Comparison of ENCODE assay signal across 9 cellular contexts in the genomic region with DNA sequence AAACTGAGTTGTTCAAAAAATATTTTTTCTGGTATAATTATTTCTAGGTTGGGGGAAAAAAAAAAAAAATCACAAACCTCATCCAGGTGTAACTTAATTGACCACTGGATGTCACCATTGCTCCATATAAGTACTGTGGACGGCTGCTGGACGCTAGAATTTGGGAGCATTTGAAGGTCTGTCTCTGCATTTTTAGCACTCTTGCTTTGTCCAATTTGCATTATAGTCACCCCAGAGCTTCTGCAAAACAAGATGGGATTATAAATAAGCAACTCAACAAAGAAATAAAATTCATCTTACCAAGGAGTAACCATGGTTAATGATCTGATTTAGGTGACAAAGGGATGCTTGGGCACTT.
DNase-seq lines count a peak whose midpoint lies in the region; ATAC-seq, FAIRE-seq and TF ChIP-seq lines count a peak whose summit lies in the region.
"Had no signal": no experiment of that assay in that cellular context is flagged by ENCODE, and none has a peak within 500 bp of the region (broad histone marks: within the 10 kb centered on the region; RNA-seq: fewer than 3 reads in every experiment).

No MANE protein-coding gene starts in this region.

- H2AFZ ChIP-seq in MM.1S (ENCODE audit: low read length) (no peak overlapping the region), K562 (ENCODE audit: low read depth, low read length) (no peak overlapping the region)

- POLR2A ChIA-PET in K562 (lab: Yijun Ruan, JAX), result no interaction called here

- no TSS peak for BruUV-seq in K562 (replicated peaks; lab: Mats Ljungman, UMichigan)

- in situ Hi-C loops in K562 (cut with MboI), result no loop called here

- H3F3A ChIP-seq in DOHH2 (ENCODE audit: control insufficient read depth, insufficient read depth), result no peaks in the 10 kb centered on the region
- H3F3A ChIP-seq in MM.1S (ENCODE audit: insufficient read depth, low read length), result no peaks in the 10 kb centered on the region

- H4K5ac ChIP-seq in mesendoderm (ENCODE audit: low read length), result no peak overlapping the region

- peak; percentile 68 for ATAC-seq in K562
- no peak for ATAC-seq in HG03520 (IDR thresholded peaks at IDR 0.05; ENCODE audit: unreplicated experiment)

- H3K4me2 ChIP-seq in DOHH2 (ENCODE audit: low read length) (no peak overlapping the region), MM.1S (ENCODE audit: low read depth, low read length) (no peak overlapping the region), K562 (ENCODE audit: insufficient read depth, low read length) (no peak overlapping the region), mesendoderm (ENCODE audit: low read length) (no peak overlapping the region)

- H3K56ac ChIP-seq in mesendoderm (ENCODE audit: low read length), result no peak overlapping the region

- no peak for TF ChIP-seq EP300 in K562 (IDR thresholded peaks at IDR 0.05; ENCODE audit: low read length)

- intact Hi-C loops in K562 (cut with micrococcal nuclease), result loop anchor here (1.0 to 10.0 kb wide), 3 partner anchors 61 to 1351 kb away; no protein-coding TSS in a partner anchor

- peak; percentile 76 for FAIRE-seq in K562 (lab: Jason Lieb, UNC)
- FAIRE-seq: endometrium had no signal

- H2AK5ac ChIP-seq in mesendoderm (ENCODE audit: low read length), result no peak overlapping the region

- no peaks in the 10 kb centered on the region for H3K79me2 ChIP-seq in DOHH2 (ENCODE audit: control insufficient read depth, low read length)
- no peaks in the 10 kb centered on the region for H3K79me2 ChIP-seq in MM.1S (ENCODE audit: low read length)
- no peaks in the 10 kb centered on the region for H3K79me2 ChIP-seq in K562 (ENCODE audit: control insufficient read depth, insufficient read depth, low read length)
- H3K79me2 ChIP-seq in mesendoderm (ENCODE audit: control insufficient read depth, insufficient read depth, low read length), result no peaks in the 10 kb centered on the region

- peak; percentile 10 for DNase-seq in MM.1S
- peak; percentile 40 to 49 (median 44) for DNase-seq in K562 (ENCODE audit: extremely low read depth in 1 of 4, low spot score in 3 of 4)
- peak; percentile 43 for DNase-seq in mesendoderm
- DNase-seq in HuH-7.5 (ENCODE audit: low spot score), result no peak
- no peak for DNase-seq in activated naive CD4-positive, alpha-beta T cell (lab: John Stamatoyannopoulos, UW)
- no peak for DNase-seq in NCI-H128 (lab: John Stamatoyannopoulos, UW; ENCODE audit: unreplicated experiment)

- no peak overlapping the region for H2BK120ac ChIP-seq in mesendoderm (ENCODE audit: low read depth, low read length)

- H3K36me3 ChIP-seq in DOHH2 (ENCODE audit: control insufficient read depth, low read length), result no peaks in the 10 kb centered on the region
- no peaks in the 10 kb centered on the region for H3K36me3 ChIP-seq in MM.1S (replicated peaks; ENCODE audit: insufficient read depth, low read length)
- H3K36me3 ChIP-seq in K562 (ENCODE audit: control insufficient read depth, insufficient read depth, low read length), result no peaks in the 10 kb centered on the region
- no peaks in the 10 kb centered on the region for H3K36me3 ChIP-seq in mesendoderm (ENCODE audit: control insufficient read depth, insufficient read depth, low read length)

- CTCF ChIA-PET in K562 (lab: Yijun Ruan, JAX; ENCODE audit: low intra/inter-chr PET ratio), result interaction anchor here (0.7 to 1.0 kb wide), 2 partner anchors 16 to 183 kb away, joined by 4 to 5 read pairs; no protein-coding TSS in a partner anchor

- H3K9me1 ChIP-seq in K562 (ENCODE audit: control insufficient read depth, insufficient read depth, low read length), result no peaks in the 10 kb centered on the region

- no peaks in the 10 kb centered on the region for H3K79me1 ChIP-seq in mesendoderm (ENCODE audit: low read length)

- no peak overlapping the region for H4K8ac ChIP-seq in mesendoderm (ENCODE audit: low read depth, low read length)

- no peak overlapping the region for H3K4me3 ChIP-seq in DOHH2 (ENCODE audit: low read length)
- H3K4me3 ChIP-seq in MM.1S (ENCODE audit: low read length), result no peak overlapping the region
- no peak overlapping the region for H3K4me3 ChIP-seq in K562
- no peak overlapping the region for H3K4me3 ChIP-seq in mesendoderm (ENCODE audit: low read length)

- no peak for TF ChIP-seq POLR2A in K562 (conservative IDR thresholded peaks at IDR 0.05)

- H3K9me2 ChIP-seq in DOHH2 (replicated peaks; ENCODE audit: control insufficient read depth, low read length) (no peaks in the 10 kb centered on the region), MM.1S (replicated peaks; ENCODE audit: insufficient read depth, low read length) (no peaks in the 10 kb centered on the region)

- TF ChIP-seq CTCF in DOHH2 (IDR thresholded peaks at IDR 0.05; ENCODE audit: low read depth, low read length, poor library complexity, severe bottlenecking) (peak; percentile 25), MM.1S (IDR thresholded peaks at IDR 0.05; ENCODE audit: low read length) (peak; percentile 48), K562 (IDR thresholded peaks at IDR 0.05 in 2 of 3, conservative IDR thresholded peaks at IDR 0.05 in 1 of 3; ENCODE audit: insufficient read depth in 2 of 3, low read depth in 1 of 3, low read length in 3 of 3) (peak; percentile 39 to 62 (median 51); a peak in 4 of 6 replicates)

- H3K4me1 ChIP-seq in DOHH2 (ENCODE audit: control insufficient read depth, low read length) (no peaks in the 10 kb centered on the region), MM.1S (ENCODE audit: low read length) (no peaks in the 10 kb centered on the region), K562 (replicated peaks in 1 of 2; ENCODE audit: control insufficient read depth in 2 of 2, insufficient read depth in 2 of 2, low read length in 2 of 2) (no peaks in the 10 kb centered on the region), mesendoderm (ENCODE audit: control insufficient read depth, low read depth, low read length) (no peaks in the 10 kb centered on the region)

- no peak overlapping the region for H2BK15ac ChIP-seq in mesendoderm (replicated peaks; ENCODE audit: low read depth)

- no peak overlapping the region for H3K23ac ChIP-seq in mesendoderm (ENCODE audit: low read length)

- H3K9ac ChIP-seq in MM.1S (ENCODE audit: low read length) (no peak overlapping the region), K562 (ENCODE audit: insufficient read depth in 1 of 2, low read depth in 2 of 2, low read length in 2 of 2) (no peak overlapping the region), mesendoderm (ENCODE audit: low read length) (no peak overlapping the region)

- WGBS in K562 (ENCODE audit: insufficient coverage, low coverage, missing lambda C conversion rate), result 0% methylated on average over 2 of the region's 2 CpGs
- WGBS in mesendoderm (ENCODE audit: extremely low coverage, insufficient coverage, low lambda C conversion rate), result no CpG with 5 or more reads among the region's 2 CpGs

- no peak overlapping the region for H3K4ac ChIP-seq in mesendoderm (ENCODE audit: low read depth, low read length)

- H3K18ac ChIP-seq in mesendoderm (ENCODE audit: low read length), result no peak overlapping the region

- TF ChIP-seq RAD21 in K562 (CRISPR knock-in tag; conservative IDR thresholded peaks at IDR 0.05 in 1 of 2, IDR thresholded peaks at IDR 0.05 in 1 of 2), result peak; percentile 45 to 47; a peak in 3 of 4 replicates

- H3K27me3 ChIP-seq in DOHH2 (ENCODE audit: control insufficient read depth, low read length) (no peaks in the 10 kb centered on the region), MM.1S (replicated peaks; ENCODE audit: insufficient read depth, low read length) (no peaks in the 10 kb centered on the region), K562 (ENCODE audit: control insufficient read depth in 2 of 2, insufficient read depth in 2 of 2, low read length in 2 of 2) (no peaks in the 10 kb centered on the region), mesendoderm (ENCODE audit: insufficient read depth, low read length, poor library complexity) (no peaks in the 10 kb centered on the region)

- no peak overlapping the region for H3K27ac ChIP-seq in DOHH2 (ENCODE audit: low read depth, low read length)
- H3K27ac ChIP-seq in MM.1S (ENCODE audit: low read length), result no peak overlapping the region
- H3K27ac ChIP-seq in K562 (ENCODE audit: extremely low read depth, low read depth, low read length), result no peak overlapping the region
- no peak overlapping the region for H3K27ac ChIP-seq in mesendoderm (ENCODE audit: low read depth, low read length)

- H3K9me3 ChIP-seq in DOHH2 (ENCODE audit: control insufficient read depth, insufficient read depth, low read length) (no peaks in the 10 kb centered on the region), MM.1S (replicated peaks; ENCODE audit: insufficient read depth, low read length) (no peaks in the 10 kb centered on the region), K562 (replicated peaks; ENCODE audit: control insufficient read depth, insufficient read depth, low read depth, low read length) (no peaks in the 10 kb centered on the region)

- no peak overlapping the region for H2BK5ac ChIP-seq in mesendoderm (ENCODE audit: low read length)

- no peaks in the 10 kb centered on the region for H4K20me1 ChIP-seq in DOHH2 (ENCODE audit: control insufficient read depth, insufficient read depth, low read depth, low read length)
- H4K20me1 ChIP-seq in MM.1S (ENCODE audit: insufficient read depth, low read length), result no peaks in the 10 kb centered on the region
- H4K20me1 ChIP-seq in K562 (replicated peaks; ENCODE audit: control insufficient read depth, insufficient read depth, low read length), result no peaks in the 10 kb centered on the region

TF ChIP-seq in K562, 482 proteins besides CTCF, POLR2A, EP300 and RAD21:
- TF ChIP-seq RNF2 (IDR thresholded peaks at IDR 0.05), result 0 out of 2 replicates have a peak, but pooled peaks have one; percentile 14
- TF ChIP-seq ZNF197 (CRISPR knock-in tag; IDR thresholded peaks at IDR 0.05; ENCODE audit: low read depth), result no peak
- peak; percentile 79 for TF ChIP-seq ZNF384 (IDR thresholded peaks at IDR 0.05; ENCODE audit: low read depth, low read length)
- TF ChIP-seq L3MBTL2 (IDR thresholded peaks at IDR 0.05), result no peak

Comparison
In these comparisons a context has a peak if more than half of its experiments do, and no peak if none do; other contexts are left out.
1. DNase-seq: peak in MM.1S (single experiment), K562 (4 of 4) and mesendoderm (single experiment); none in HuH-7.5 (single experiment), activated naive CD4-positive, alpha-beta T cell (0 of 4) and NCI-H128 (single experiment).
2. Peak in every context shown above with its lines, with median percentiles within 50 percentile points of each other: CTCF ChIP-seq.